In the genomic region with DNA sequence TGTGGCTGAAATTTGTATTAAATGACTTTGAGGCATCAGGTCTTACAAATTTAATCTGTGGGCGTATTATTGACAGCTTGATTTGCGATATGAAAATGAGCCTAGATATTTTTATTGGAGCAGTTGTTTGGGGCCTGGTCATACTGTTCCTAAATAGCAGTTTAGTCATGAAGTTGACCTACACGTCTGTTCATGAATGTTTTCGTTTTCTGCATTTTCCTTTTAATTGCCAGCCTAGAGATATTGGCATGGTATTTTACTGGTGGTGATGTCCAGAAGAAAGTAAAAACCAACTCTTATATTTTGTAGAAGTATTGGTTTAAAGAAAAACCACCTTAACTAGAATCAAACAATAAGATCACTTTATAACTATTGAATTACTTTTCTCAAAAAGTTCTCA, we compare ENCODE assay signal across 23 cellular contexts. TPM values are rescaled to one million over a fixed set of nuclear protein-coding genes. Genes with fewer than 3 reads are reported as not detected.
DNase-seq lines count a peak whose midpoint lies in the region; ATAC-seq and TF ChIP-seq lines count a peak whose summit lies in the region.
"Had no signal": no experiment of that assay in that cellular context is flagged by ENCODE, and none has a peak within 500 bp of the region (broad histone marks: within the 10 kb centered on the region; RNA-seq: fewer than 3 reads in every experiment).

No MANE protein-coding gene starts in this region.

- CTCF ChIA-PET in CD4-positive, alpha-beta T cell (lab: Charles Lee) = no interaction called here
- CTCF ChIA-PET in PC-3 (lab: Charles Lee) = no interaction called here

- no peak overlapping the region for H3K27ac Mint-ChIP-seq in CD4-positive, alpha-beta T cell
- no peak overlapping the region for H3K27ac Mint-ChIP-seq in neural progenitor cell
- H3K27ac Mint-ChIP-seq: activated T-helper 2 cell treated with anti-CD3 and anti-CD28 coated beads, Interferon-gamma antibody, Interleukin-2, Interleukin-4, amounts not matched to agents 10 μg/mL and 5 μg/mL and 100 μg/mL, durations not matched to agents 14 hours and 24 hours and 36 hours; stimulated activated naive CD8-positive, alpha-beta T cell treated with anti-CD3 and anti-CD28 coated beads, Interleukin-15, Interleukin-2, amounts not matched to agents 100 ng/mL and 50 ng/mL, for 24 hours had no signal

- H3K4me1 Mint-ChIP-seq in CD4-positive, alpha-beta T cell (ENCODE audit: low read depth) = peaks cover 24% of the 10 kb centered on the region
- H3K4me1 Mint-ChIP-seq in neural progenitor cell = peaks cover 37% of the 10 kb centered on the region

- H3K36me3 ChIP-seq in PC-3 (ENCODE audit: low read depth, low read length) (no peaks in the 10 kb centered on the region), ectodermal cell (ENCODE audit: control insufficient read depth, insufficient read depth, low read length) (no peaks in the 10 kb centered on the region), neural progenitor cell (no peaks in the 10 kb centered on the region)
- H3K36me3 ChIP-seq: upper lobe of left lung had no signal

- no peak for TF ChIP-seq CTCF in CD4-positive, alpha-beta T cell (IDR thresholded peaks at IDR 0.05)
- TF ChIP-seq CTCF in PC-3 (conservative IDR thresholded peaks at IDR 0.05; ENCODE audit: low read depth, low read length) = no peak
- no peak for TF ChIP-seq CTCF in neural progenitor cell (IDR thresholded peaks at IDR 0.05)

- no peak for ATAC-seq in CD4-positive, alpha-beta T cell (ENCODE audit: poor library complexity)
- ATAC-seq in PC-3 (no peak), GM21515 (IDR thresholded peaks at IDR 0.05; ENCODE audit: unreplicated experiment) (no peak), HG02588 (IDR thresholded peaks at IDR 0.05; ENCODE audit: unreplicated experiment) (no peak)
- ATAC-seq: Right ventricle myocardium inferior, sciatic nerve had no signal

- H3K4me3 Mint-ChIP-seq in CD4-positive, alpha-beta T cell = peak overlapping the region; percentile 3
- peak overlapping the region; percentile 90 for H3K4me3 Mint-ChIP-seq in neural progenitor cell

- H3K27me3 Mint-ChIP-seq in CD4-positive, alpha-beta T cell = peaks cover 50% of the 10 kb centered on the region
- peaks cover 3% of the 10 kb centered on the region for H3K27me3 Mint-ChIP-seq in neural progenitor cell (ENCODE audit: insufficient read depth, low read depth)

- H3K9ac ChIP-seq in PC-3 (ENCODE audit: low read length) (no peak overlapping the region), neural progenitor cell (no peak overlapping the region)

- 0 out of 2 replicates have a peak, but pooled peaks cover 4% of the 10 kb centered on the region for H4K20me1 ChIP-seq in PC-3 (ENCODE audit: low read length)
- H4K20me1 ChIP-seq in neural progenitor cell (ENCODE audit: low read depth) = peaks cover 17% of the 10 kb centered on the region

- no peak overlapping the region for H3K4me3 ChIP-seq in PC-3 (ENCODE audit: low read length)
- H3K4me3 ChIP-seq in ectodermal cell (ENCODE audit: insufficient read depth, low read depth, low read length) = peak overlapping the region; percentile 71
- peak overlapping the region; percentile 96 for H3K4me3 ChIP-seq in neural progenitor cell
- H3K4me3 ChIP-seq: upper lobe of left lung had no signal

- no peaks in the 10 kb centered on the region for H3K9me2 ChIP-seq in PC-3 (replicated peaks; ENCODE audit: low read length)

- no TSS peak for BruUV-seq in PC-3 (replicated peaks; lab: Mats Ljungman, UMichigan)

- H3K4me1 ChIP-seq in PC-3 (ENCODE audit: insufficient read depth, low read length) (peaks cover 20% of the 10 kb centered on the region), ectodermal cell (ENCODE audit: control insufficient read depth, insufficient read depth, low read length) (peaks cover 10% of the 10 kb centered on the region), neural progenitor cell (peaks cover 35% of the 10 kb centered on the region)

- no peak overlapping the region for H3K27ac ChIP-seq in CD4-positive, alpha-beta T cell (ENCODE audit: low read depth, low read length)
- H3K27ac ChIP-seq in PC-3 (ENCODE audit: low read length) = no peak overlapping the region
- H3K27ac ChIP-seq in ectodermal cell (ENCODE audit: insufficient read depth, low read depth, low read length, poor library complexity, severe bottlenecking) = no peak overlapping the region
- H3K27ac ChIP-seq in neural progenitor cell = no peak overlapping the region
- H3K27ac ChIP-seq: upper lobe of left lung, VCaP had no signal

- WGBS in ectodermal cell, 2 experiments = 89 to 90% methylated on average over 4 of the region's 4 CpGs

- peaks cover 19% of the 10 kb centered on the region for H3K27me3 ChIP-seq in CD4-positive, alpha-beta T cell (ENCODE audit: control insufficient read depth, insufficient read depth, low read length)
- H3K27me3 ChIP-seq in PC-3 (ENCODE audit: low read length) (no peaks in the 10 kb centered on the region), ectodermal cell (ENCODE audit: control insufficient read depth, insufficient read depth, low read length, poor library complexity, severe bottlenecking) (no peaks in the 10 kb centered on the region), neural progenitor cell (peaks cover 7% of the 10 kb centered on the region)
- H3K27me3 ChIP-seq: upper lobe of left lung had no signal

- no peaks in the 10 kb centered on the region for H3K9me3 Mint-ChIP-seq in CD4-positive, alpha-beta T cell
- H3K9me3 Mint-ChIP-seq in neural progenitor cell = peaks cover 7% of the 10 kb centered on the region
- H3K9me3 Mint-ChIP-seq: activated T-helper 2 cell treated with anti-CD3 and anti-CD28 coated beads, Interferon-gamma antibody, Interleukin-2, Interleukin-4, amounts not matched to agents 10 μg/mL and 5 μg/mL and 100 μg/mL, durations not matched to agents 14 hours and 24 hours and 36 hours; stimulated activated naive CD8-positive, alpha-beta T cell treated with anti-CD3 and anti-CD28 coated beads, Interleukin-15, Interleukin-2, amounts not matched to agents 100 ng/mL and 50 ng/mL, for 24 hours had no signal

- no peak for DNase-seq in CD4-positive, alpha-beta T cell
- DNase-seq in PC-3 (no peak), neural progenitor cell (ENCODE audit: low spot score) (no peak), NCI-H2196 treated with DMSO at 0.1 percent for 48 hours (lab: John Stamatoyannopoulos, UW; ENCODE audit: unreplicated experiment) (no peak), dermis blood vessel endothelial cell (no peak)
- DNase-seq: COR-L47; EL; HCEC 1CT; Kasumi-1; midbrain; NCI-H1092; NCI-H2081; NCI-H510A; stimulated activated CD4-positive, alpha-beta T cell treated with anti-CD3 and anti-CD28 coated beads, Interleukin-1b, Interleukin-23, amount 100 ng/mL, for 48 hours; upper lobe of left lung had no signal

- intact Hi-C loops in CD4-positive, alpha-beta T cell (cut with DNase I, micrococcal nuclease) = loop anchor here in 1 of 2 experiments (10.0 kb wide), 1 partner anchor 440 kb away; the partner anchor contains the start of gene YY1
- intact Hi-C loops in PC-3 (cut with micrococcal nuclease) = loop anchor here (2.0 kb wide), 2 partner anchors 64 to 90 kb away; no protein-coding TSS in a partner anchor

- H2AFZ ChIP-seq in PC-3 (ENCODE audit: low read length) (no peak overlapping the region), neural progenitor cell (replicated peaks) (no peak overlapping the region)

- POLR2A ChIA-PET in CD4-positive, alpha-beta T cell (lab: Charles Lee) = no interaction called here
- POLR2A ChIA-PET in PC-3 (lab: Charles Lee; ENCODE audit: unreplicated experiment) = no interaction called here

- H3K79me2 ChIP-seq in PC-3 (ENCODE audit: low read length) (peaks cover 17% of the 10 kb centered on the region), neural progenitor cell (ENCODE audit: low read depth) (peaks cover 64% of the 10 kb centered on the region)

- H3K36me3 Mint-ChIP-seq in CD4-positive, alpha-beta T cell (ENCODE audit: low read depth) = no peaks in the 10 kb centered on the region
- H3K36me3 Mint-ChIP-seq in neural progenitor cell = peaks cover 16% of the 10 kb centered on the region

- peak overlapping the region; percentile 92 for H3K4me2 ChIP-seq in PC-3 (ENCODE audit: low read length)
- H3K4me2 ChIP-seq in neural progenitor cell = peak overlapping the region; percentile 99

- H3F3A ChIP-seq in PC-3 (ENCODE audit: low read length, unreplicated experiment) = no peaks in the 10 kb centered on the region
- H3F3A ChIP-seq in neural progenitor cell (ENCODE audit: low read depth) = peaks cover 34% of the 10 kb centered on the region

- H3K9me3 ChIP-seq in CD4-positive, alpha-beta T cell (ENCODE audit: control insufficient read depth, low read length) = no peaks in the 10 kb centered on the region
- H3K9me3 ChIP-seq in PC-3 (ENCODE audit: low read length) = no peaks in the 10 kb centered on the region
- no peaks in the 10 kb centered on the region for H3K9me3 ChIP-seq in ectodermal cell (ENCODE audit: control insufficient read depth, low read length)
- H3K9me3 ChIP-seq in neural progenitor cell (ENCODE audit: low read depth) = no peaks in the 10 kb centered on the region
- H3K9me3 ChIP-seq: upper lobe of left lung had no signal

RNA-seq across cellular contexts. Expression of gene EML1, which starts 1.8 kb away (rescaled TPM):
- total RNA-seq in CD4-positive, alpha-beta T cell = under 1 TPM in 1 of 2 experiments, not detected in 1; 0.59 TPM
- total RNA-seq in PC-3 (2014; rRNA removed) = 12.0 TPM in 2 replicates
- 64.1 TPM for polyA plus RNA-seq in ectodermal cell (2013, experiment 1 of 4)
- polyA plus RNA-seq in ectodermal cell (2013, experiment 2 of 4) = 60.6 TPM
- 46.1 TPM for polyA plus RNA-seq in ectodermal cell (2013, experiment 3 of 4)
- 50.6 TPM for polyA plus RNA-seq in ectodermal cell (2013, experiment 4 of 4)
- 47.7 and 57.2 TPM in 2 replicates for total RNA-seq in neural progenitor cell (ENCODE audit: low replicate concordance)
- total RNA-seq in dermis blood vessel endothelial cell = 45.8 and 47.1 TPM in 2 replicates
